8 cellular contexts compared by ENCODE assay signal in the genomic region with DNA sequence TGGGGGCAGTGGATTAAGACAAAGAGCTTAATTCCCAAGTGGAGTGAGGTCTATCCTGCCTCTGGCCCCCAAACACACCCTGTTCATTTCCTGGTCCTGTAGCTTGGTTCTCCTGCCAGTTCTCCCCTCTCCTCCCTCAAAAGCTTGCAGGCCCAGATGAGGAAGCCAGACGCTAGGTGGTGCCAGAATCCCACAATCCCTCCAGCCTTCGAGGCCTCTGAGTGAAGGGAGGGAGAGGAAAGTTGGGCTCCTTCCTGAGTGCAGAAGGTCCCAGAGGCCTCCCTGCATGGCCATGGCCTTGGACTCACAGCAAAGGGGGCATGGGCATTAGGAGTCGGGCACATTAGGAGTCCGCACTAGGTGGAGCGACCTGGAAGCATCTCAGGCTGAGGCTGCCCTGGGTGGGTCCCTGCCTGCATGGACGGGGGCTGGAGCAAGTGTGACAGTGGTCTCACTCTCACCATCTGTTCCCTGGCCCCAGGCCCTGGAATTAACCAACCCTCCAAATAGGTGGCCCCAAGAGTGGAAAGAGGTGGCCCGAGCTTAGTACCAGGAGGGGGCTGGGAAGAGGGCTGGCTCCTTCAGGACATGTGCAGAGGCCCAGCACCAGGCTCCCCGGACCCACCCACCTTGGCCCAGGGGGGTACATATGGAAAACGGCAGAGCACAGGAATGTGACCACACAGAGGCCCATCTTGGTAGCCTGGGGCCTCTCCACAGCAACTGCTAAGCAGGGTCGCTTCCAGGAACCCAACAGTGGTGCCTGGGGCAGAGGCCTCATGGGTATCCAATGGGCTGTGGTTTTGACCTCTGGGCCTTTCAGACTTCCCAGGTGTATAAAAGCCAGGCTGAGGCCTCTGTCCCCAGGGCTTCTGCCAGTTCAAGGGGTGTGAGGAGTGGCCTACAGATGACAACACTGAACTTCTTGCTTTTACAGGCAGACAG. TPM values are rescaled to one million over a fixed set of nuclear protein-coding genes. Genes with fewer than 3 reads are reported as not detected.
DNase-seq lines count a peak whose midpoint lies in the region; ATAC-seq, FAIRE-seq and TF ChIP-seq lines count a peak whose summit lies in the region.

No MANE protein-coding gene starts in this region.

- peak; percentile 50 for TF ChIP-seq CTCF in mesothelial cell of epicardium (IDR thresholded peaks at IDR 0.05; ENCODE audit: unreplicated experiment)

- peak overlapping the region; percentile 97 for H3K27ac Mint-ChIP-seq in dendritic cell treated with granulocyte-macrophage colony-stimulating factor and Interleukin-4, amounts not matched to agents 40 ng/mL and 50 ng/mL, for 4 days
- H3K27ac Mint-ChIP-seq in mesothelial cell of epicardium = no peak overlapping the region

- H3K9me3 Mint-ChIP-seq in dendritic cell treated with granulocyte-macrophage colony-stimulating factor and Interleukin-4, amounts not matched to agents 40 ng/mL and 50 ng/mL, for 4 days = no peaks in the 10 kb centered on the region
- H3K9me3 Mint-ChIP-seq in mesothelial cell of epicardium = no peaks in the 10 kb centered on the region

- no peak overlapping the region for H3K4me3 Mint-ChIP-seq in dendritic cell treated with granulocyte-macrophage colony-stimulating factor and Interleukin-4, amounts not matched to agents 40 ng/mL and 50 ng/mL, for 4 days
- H3K4me3 Mint-ChIP-seq in mesothelial cell of epicardium = no peak overlapping the region

- no peak for FAIRE-seq in HTR-8/SVneo (lab: Jason Lieb, UNC)

- H3K27me3 Mint-ChIP-seq in dendritic cell treated with granulocyte-macrophage colony-stimulating factor and Interleukin-4, amounts not matched to agents 40 ng/mL and 50 ng/mL, for 4 days = peaks cover 4% of the 10 kb centered on the region
- H3K27me3 Mint-ChIP-seq in mesothelial cell of epicardium (ENCODE audit: low read depth) = peaks cover 17% of the 10 kb centered on the region

- DNase-seq in DMS53 (lab: John Stamatoyannopoulos, UW) (peak; percentile 93), HTR-8/SVneo (ENCODE audit: insufficient read length, low spot score) (peak; percentile 40), OCI-M1 (lab: John Stamatoyannopoulos, UW) (peak; percentile 86), mesothelial cell of epicardium (ENCODE audit: low spot score in 2 of 2, unreplicated experiment in 2 of 2) (peak in 1 of 2 experiments; percentile 80), amniotic stem cell (lab: John Stamatoyannopoulos, UW) (no peak)

- no peaks in the 10 kb centered on the region for H3K36me3 Mint-ChIP-seq in dendritic cell treated with granulocyte-macrophage colony-stimulating factor and Interleukin-4, amounts not matched to agents 40 ng/mL and 50 ng/mL, for 4 days (ENCODE audit: low read depth)
- no peaks in the 10 kb centered on the region for H3K36me3 Mint-ChIP-seq in mesothelial cell of epicardium

- ATAC-seq in HG02763 (IDR thresholded peaks at IDR 0.05; ENCODE audit: unreplicated experiment) (no peak), GM21723 (IDR thresholded peaks at IDR 0.05; ENCODE audit: unreplicated experiment) (no peak)

- peaks cover 81% of the 10 kb centered on the region for H3K4me1 Mint-ChIP-seq in dendritic cell treated with granulocyte-macrophage colony-stimulating factor and Interleukin-4, amounts not matched to agents 40 ng/mL and 50 ng/mL, for 4 days (ENCODE audit: low read depth)
- peaks cover 48% of the 10 kb centered on the region for H3K4me1 Mint-ChIP-seq in mesothelial cell of epicardium

- intact Hi-C loops in dendritic cell treated with granulocyte-macrophage colony-stimulating factor and Interleukin-4, amounts not matched to agents 40 ng/mL and 50 ng/mL, for 4 days (cut with micrococcal nuclease) = loop anchor here (2.0 to 10.0 kb wide), 3 partner anchors 233 to 377 kb away; no protein-coding TSS in a partner anchor

RNA-seq across cellular contexts. Expression of gene FXYD2, which starts 5.2 kb away (rescaled TPM):
- 5.7 to 7.1 TPM (median 6.3 TPM) in 3 replicates for total RNA-seq in mesothelial cell of epicardium

RNA-seq across cellular contexts. Expression of gene DSCAML1, which starts 22.4 kb away (rescaled TPM):
- 2.0 to 3.3 TPM (median 2.5 TPM) in 3 replicates for total RNA-seq in mesothelial cell of epicardium

RNA-seq across cellular contexts. Expression of gene FXYD6, which starts 57.1 kb away (rescaled TPM):
- total RNA-seq in mesothelial cell of epicardium = 114 to 125 TPM (median 116 TPM) in 3 replicates
